Comparison of ENCODE assay signal across 8 cellular contexts in genomic region chr6:14876778-14877613, GRCh38.
A peak's percentile ranks its signal among the peaks of the same experiment; 100 is the strongest.
DNase-seq lines count a peak whose midpoint lies in the region; ATAC-seq, FAIRE-seq and TF ChIP-seq lines count a peak whose summit lies in the region.

No MANE protein-coding gene starts in this region.

- peak overlapping the region; percentile 47 for H3K4me3 Mint-ChIP-seq in activated CD4-positive, alpha-beta T cell treated with anti-CD3 and anti-CD28 coated beads for 36 hours
- H3K4me3 Mint-ChIP-seq in nephron, result no peak overlapping the region

- CTCF ChIA-PET in activated CD4-positive, alpha-beta T cell treated with anti-CD3 and anti-CD28 coated beads for 36 hours (lab: Charles Lee), result interaction anchor here (0.6 to 1.5 kb wide), 7 partner anchors 10 to 1312 kb away, joined by 3 to 5 read pairs (median 3); no protein-coding TSS in a partner anchor

- POLR2A ChIA-PET in activated CD4-positive, alpha-beta T cell treated with anti-CD3 and anti-CD28 coated beads for 36 hours (lab: Charles Lee), result interaction anchor here (0.6 to 1.4 kb wide), 12 partner anchors 89 to 372 kb away, joined by 3 to 12 read pairs (median 4); no protein-coding TSS in a partner anchor

- no peaks in the 10 kb centered on the region for H3K27me3 Mint-ChIP-seq in activated CD4-positive, alpha-beta T cell treated with anti-CD3 and anti-CD28 coated beads for 36 hours
- peaks cover 4% of the 10 kb centered on the region for H3K27me3 Mint-ChIP-seq in nephron (ENCODE audit: low read depth)

- H3K4me1 Mint-ChIP-seq in activated CD4-positive, alpha-beta T cell treated with anti-CD3 and anti-CD28 coated beads for 36 hours, result peaks cover 78% of the 10 kb centered on the region
- H3K4me1 Mint-ChIP-seq in nephron, result peaks cover 29% of the 10 kb centered on the region

- peak; percentile 52 for DNase-seq in activated CD4-positive, alpha-beta T cell treated with anti-CD3 and anti-CD28 coated beads for 36 hours
- DNase-seq in activated CD4-positive, alpha-beta T cell treated with anti-CD3 and anti-CD28 coated beads for 1 hour, result no peak
- DNase-seq in RCC 7860 (ENCODE audit: low spot score) (peak; percentile 60), dedifferentiated amniotic fluid mesenchymal stem cell (ENCODE audit: extremely low spot score) (peak; percentile 24), NCI-H526 (lab: John Stamatoyannopoulos, UW) (no peak), NCI-H748 treated with DMSO at 0.1 percent for 48 hours (lab: John Stamatoyannopoulos, UW) (no peak)

- ATAC-seq in activated CD4-positive, alpha-beta T cell treated with anti-CD3 and anti-CD28 coated beads for 36 hours, result peak; percentile 74
- peak; percentile 60 for ATAC-seq in HG02759 (IDR thresholded peaks at IDR 0.05; ENCODE audit: unreplicated experiment)

- FAIRE-seq in RCC 7860 (lab: Jason Lieb, UNC), result peak; percentile 52

- H3K27ac Mint-ChIP-seq in activated CD4-positive, alpha-beta T cell treated with anti-CD3 and anti-CD28 coated beads for 36 hours, result peak overlapping the region; percentile 99
- peak overlapping the region; percentile 2 to 72 (median 61) for H3K27ac Mint-ChIP-seq in nephron

- peaks cover 7% of the 10 kb centered on the region for H3K36me3 Mint-ChIP-seq in activated CD4-positive, alpha-beta T cell treated with anti-CD3 and anti-CD28 coated beads for 36 hours (ENCODE audit: low read depth)
- H3K36me3 Mint-ChIP-seq in nephron (ENCODE audit: low read depth), result no peaks in the 10 kb centered on the region

- intact Hi-C loops in activated CD4-positive, alpha-beta T cell treated with anti-CD3 and anti-CD28 coated beads for 36 hours (cut with DNase I, micrococcal nuclease), result loop anchor here (1.0 to 5.0 kb wide), 13 partner anchors 123 to 900 kb away; no protein-coding TSS in a partner anchor

- no peaks in the 10 kb centered on the region for H3K9me3 Mint-ChIP-seq in activated CD4-positive, alpha-beta T cell treated with anti-CD3 and anti-CD28 coated beads for 36 hours (ENCODE audit: low read depth)
- no peaks in the 10 kb centered on the region for H3K9me3 Mint-ChIP-seq in nephron

- no peak for TF ChIP-seq CTCF in nephron (IDR thresholded peaks at IDR 0.05; ENCODE audit: unreplicated experiment in 3 of 3)

Comparison
In these comparisons a context has a peak if more than half of its experiments do, and no peak if none do; other contexts are left out.
1. DNase-seq: peak in activated CD4-positive, alpha-beta T cell treated with anti-CD3 and anti-CD28 coated beads for 36 hours (single experiment), RCC 7860 (single experiment) and dedifferentiated amniotic fluid mesenchymal stem cell (single experiment); none in activated CD4-positive, alpha-beta T cell treated with anti-CD3 and anti-CD28 coated beads for 1 hour (single experiment), NCI-H526 (0 of 2) and NCI-H748 treated with DMSO at 0.1 percent for 48 hours (single experiment).